Comparison of ENCODE assay signal across 8 cellular contexts in the genomic region with DNA sequence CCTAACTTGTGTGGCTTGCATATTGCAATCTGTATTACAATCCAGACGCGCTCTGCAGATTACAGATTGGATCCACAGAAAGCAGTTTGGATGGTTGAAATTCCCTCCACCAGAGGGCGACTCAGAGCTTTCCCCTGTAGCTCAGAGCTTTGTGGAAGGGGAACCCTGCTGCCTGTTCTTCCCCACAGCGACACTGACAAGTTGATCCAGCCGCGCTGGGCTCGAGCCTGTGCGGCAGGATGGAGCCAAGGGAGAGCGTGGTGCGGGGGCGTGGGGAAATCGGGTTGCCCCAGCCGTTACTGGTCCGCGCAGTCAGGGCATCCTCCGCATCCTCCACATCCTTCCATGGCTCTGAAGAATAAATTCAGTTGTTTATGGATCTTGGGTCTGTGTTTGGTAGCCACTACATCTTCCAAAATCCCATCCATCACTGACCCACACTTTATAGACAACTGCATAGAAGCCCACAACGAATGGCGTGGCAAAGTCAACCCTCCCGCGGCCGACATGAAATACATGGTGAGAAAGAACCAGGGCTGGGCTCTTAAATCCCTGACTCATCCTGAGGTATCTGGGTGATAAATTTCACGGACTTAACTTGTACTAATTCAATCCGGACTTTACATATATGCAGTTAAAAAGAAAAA. TPM values are rescaled to one million over a fixed set of nuclear protein-coding genes. Genes with fewer than 3 reads are reported as not detected.
DNase-seq lines count a peak whose midpoint lies in the region; ATAC-seq and TF ChIP-seq lines count a peak whose summit lies in the region.

A gene with protein sequence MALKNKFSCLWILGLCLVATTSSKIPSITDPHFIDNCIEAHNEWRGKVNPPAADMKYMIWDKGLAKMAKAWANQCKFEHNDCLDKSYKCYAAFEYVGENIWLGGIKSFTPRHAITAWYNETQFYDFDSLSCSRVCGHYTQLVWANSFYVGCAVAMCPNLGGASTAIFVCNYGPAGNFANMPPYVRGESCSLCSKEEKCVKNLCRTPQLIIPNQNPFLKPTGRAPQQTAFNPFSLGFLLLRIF (plus strand): TSS at position 287 of the 647 bp plus-strand sequence. CDS start 59 bp downstream, at position 346.

- POLR2A ChIA-PET in activated naive CD8-positive, alpha-beta T cell treated with anti-CD3 and anti-CD28 coated beads, Interleukin-2, amount 10 ng/mL, durations not matched to agents 7 days and 5 days (lab: Charles Lee): interaction anchor here (0.5 kb wide), 1 partner anchor 600 kb away, joined by 3 read pairs; no protein-coding TSS in a partner anchor

- H2AK5ac ChIP-seq in trophoblast cell (ENCODE audit: low read length): no peak within 1 kb of the TSS

- no peak within 1 kb of the TSS for H2BK12ac ChIP-seq in trophoblast cell (ENCODE audit: low read length)

- no peak within 1 kb of the TSS for H3K27ac Mint-ChIP-seq in activated naive CD8-positive, alpha-beta T cell treated with anti-CD3 and anti-CD28 coated beads, Interleukin-2, amount 10 ng/mL, durations not matched to agents 7 days and 5 days

- WGBS in HUES64: 6% methylated on average over 16 of the region's 23 CpGs
- no CpG with 5 or more reads among the region's 23 CpGs for WGBS in trophoblast cell (ENCODE audit: extremely low coverage, insufficient coverage, insufficient read length)
- 6 to 22% methylated on average over 9 to 23 of the region's 23 CpGs for WGBS in transverse colon (ENCODE audit: low coverage in 1 of 2), 2 donors

- H3K4me1 ChIP-seq in HUES64 (ENCODE audit: insufficient read depth, low read length): peaks cover 7% of the 10 kb centered on the region
- peaks cover 2% of the 10 kb centered on the region for H3K4me1 ChIP-seq in cardiac muscle cell (ENCODE audit: low read depth)
- peaks cover 4 to 5% of the 10 kb centered on the region in 2 experiments for H3K4me1 ChIP-seq in trophoblast cell (ENCODE audit: control insufficient read depth in 1 of 2, insufficient read depth in 2 of 2, low read length in 2 of 2)
- peaks cover 0 to 7% (median 3%) of the 10 kb centered on the region in 4 donors for H3K4me1 ChIP-seq in transverse colon

- TF ChIP-seq EP300 in transverse colon (IDR thresholded peaks at IDR 0.05; ENCODE audit: low read depth): no peak

- peak within 1 kb of the TSS; percentile 42 for H2AFZ ChIP-seq in trophoblast cell (ENCODE audit: insufficient read depth, low read length, poor library complexity)

- DNase-seq in ELF-1 (ENCODE audit: low read depth, low spot score) (peak; percentile 95), SK-N-MC (ENCODE audit: low read depth, low spot score) (peak; percentile 42), cardiac muscle cell (ENCODE audit: low read depth in 1 of 2, low spot score in 1 of 2) (peak; percentile 90 to 94), trophoblast cell (peak; percentile 96 to 100), transverse colon (peak; percentile 87)
- DNase-seq in activated naive CD8-positive, alpha-beta T cell treated with anti-CD3 and anti-CD28 coated beads, Interleukin-2, amount 10 ng/mL, durations not matched to agents 7 days and 5 days: peak; percentile 68

- H3K36me3 ChIP-seq in HUES64 (ENCODE audit: insufficient read depth, low read length) (no peaks in the 10 kb centered on the region), SK-N-MC (ENCODE audit: insufficient read depth, low read length) (no peaks in the 10 kb centered on the region), cardiac muscle cell (no peaks in the 10 kb centered on the region), trophoblast cell (ENCODE audit: control insufficient read depth in 1 of 2, insufficient read depth in 2 of 2, low read length in 2 of 2) (no peaks in the 10 kb centered on the region), transverse colon (no peaks in the 10 kb centered on the region)

- H2BK5ac ChIP-seq in trophoblast cell (ENCODE audit: low read depth, low read length, poor library complexity): no peak within 1 kb of the TSS

- no peaks in the 10 kb centered on the region for H3K9me3 ChIP-seq in HUES64 (ENCODE audit: insufficient read depth, low read depth, low read length)
- no peaks in the 10 kb centered on the region for H3K9me3 ChIP-seq in SK-N-MC (ENCODE audit: low read depth, low read length)
- H3K9me3 ChIP-seq in cardiac muscle cell (ENCODE audit: low read depth): no peaks in the 10 kb centered on the region
- no peaks in the 10 kb centered on the region for H3K9me3 ChIP-seq in trophoblast cell (ENCODE audit: insufficient read depth, low read depth, low read length)
- no peaks in the 10 kb centered on the region for H3K9me3 ChIP-seq in transverse colon

- peak within 1 kb of the TSS; percentile 60 for H3K4me3 ChIP-seq in HUES64 (ENCODE audit: low read length)
- H3K4me3 ChIP-seq in SK-N-MC: no peak within 1 kb of the TSS
- peak within 1 kb of the TSS; percentile 9 for H3K4me3 ChIP-seq in cardiac muscle cell
- peak within 1 kb of the TSS; percentile 59 for H3K4me3 ChIP-seq in trophoblast cell (ENCODE audit: low read depth, low read length)
- H3K4me3 ChIP-seq in transverse colon: peak within 1 kb of the TSS in 2 of 4 donors; percentile 13 to 29

- peak within 1 kb of the TSS; percentile 66 for H3K4me2 ChIP-seq in trophoblast cell (ENCODE audit: low read length)

- peak; percentile 61 for ATAC-seq in GM21526 (IDR thresholded peaks at IDR 0.05; ENCODE audit: low FRiP score, unreplicated experiment)
- ATAC-seq in activated naive CD8-positive, alpha-beta T cell treated with anti-CD3 and anti-CD28 coated beads, Interleukin-2, amount 10 ng/mL, durations not matched to agents 7 days and 5 days (ENCODE audit: low read depth): peak; percentile 74

- no peak within 1 kb of the TSS for H4K91ac ChIP-seq in trophoblast cell (ENCODE audit: low read depth, low read length)

- no peaks in the 10 kb centered on the region for H3K36me3 Mint-ChIP-seq in activated naive CD8-positive, alpha-beta T cell treated with anti-CD3 and anti-CD28 coated beads, Interleukin-2, amount 10 ng/mL, durations not matched to agents 7 days and 5 days

- in situ Hi-C loops in transverse colon (cut with MboI; ENCODE audit: low pct_ligation_motif_present in 1 of 4, low pct_unique_long_range_greater_than_20kb in 1 of 4, low sequenced_read_pairs in 3 of 4): loop anchor here in 2 of 4 donors (10.0 kb wide), 1 partner anchor 170 kb away; no protein-coding TSS in a partner anchor

- no peaks in the 10 kb centered on the region for H3K79me2 ChIP-seq in trophoblast cell (ENCODE audit: control insufficient read depth, insufficient read depth, low read length, poor library complexity)

- intact Hi-C loops in transverse colon (cut with DNase I; ENCODE audit: low total_unique reads): loop anchor here (10.0 kb wide), 1 partner anchor 150 kb away; a partner anchor contains a TSS

- H3K27me3 ChIP-seq in HUES64 (ENCODE audit: insufficient read depth, low read length) (0 out of 2 replicates have a peak, but pooled peaks cover 4% of the 10 kb centered on the region), cardiac muscle cell (no peaks in the 10 kb centered on the region), trophoblast cell (ENCODE audit: insufficient read depth, low read length) (no peaks in the 10 kb centered on the region), transverse colon (no peaks in the 10 kb centered on the region)

- H3K4me1 Mint-ChIP-seq in activated naive CD8-positive, alpha-beta T cell treated with anti-CD3 and anti-CD28 coated beads, Interleukin-2, amount 10 ng/mL, durations not matched to agents 7 days and 5 days: peaks cover 26% of the 10 kb centered on the region

- no peak within 1 kb of the TSS for H2BK120ac ChIP-seq in trophoblast cell (ENCODE audit: insufficient read depth, low read length, poor library complexity)

- H4K8ac ChIP-seq in trophoblast cell (ENCODE audit: low read depth, low read length): no peak within 1 kb of the TSS

- H4K12ac ChIP-seq in trophoblast cell (ENCODE audit: low read depth, low read length): no peak within 1 kb of the TSS

- H3K27ac ChIP-seq in HUES64 (ENCODE audit: low read depth, low read length): no peak within 1 kb of the TSS
- H3K27ac ChIP-seq in SK-N-MC: no peak within 1 kb of the TSS
- H3K27ac ChIP-seq in cardiac muscle cell: no peak within 1 kb of the TSS
- no peak within 1 kb of the TSS for H3K27ac ChIP-seq in trophoblast cell (ENCODE audit: low read depth, low read length)
- no peak within 1 kb of the TSS for H3K27ac ChIP-seq in transverse colon

- no peaks in the 10 kb centered on the region for H3K9me3 Mint-ChIP-seq in activated naive CD8-positive, alpha-beta T cell treated with anti-CD3 and anti-CD28 coated beads, Interleukin-2, amount 10 ng/mL, durations not matched to agents 7 days and 5 days

- H3K4me3 Mint-ChIP-seq in activated naive CD8-positive, alpha-beta T cell treated with anti-CD3 and anti-CD28 coated beads, Interleukin-2, amount 10 ng/mL, durations not matched to agents 7 days and 5 days: peak within 1 kb of the TSS; percentile 76

- no peak within 1 kb of the TSS for H3K4ac ChIP-seq in trophoblast cell (ENCODE audit: low read depth, low read length)

- H3K14ac ChIP-seq in trophoblast cell (ENCODE audit: low read length): no peak within 1 kb of the TSS

- H3K23ac ChIP-seq in trophoblast cell (ENCODE audit: low read length): no peak within 1 kb of the TSS

- peaks cover 2% of the 10 kb centered on the region for H3K79me1 ChIP-seq in trophoblast cell (ENCODE audit: low read length)

- peak within 1 kb of the TSS; percentile 30 for H3K9ac ChIP-seq in HUES64 (ENCODE audit: low read depth, low read length)
- H3K9ac ChIP-seq in SK-N-MC (ENCODE audit: insufficient read length): no peak within 1 kb of the TSS
- peak within 1 kb of the TSS; percentile 29 for H3K9ac ChIP-seq in trophoblast cell (ENCODE audit: low read length)

- TF ChIP-seq CTCF in cardiac muscle cell (IDR thresholded peaks at IDR 0.05; ENCODE audit: low read depth, low read length) (peak; percentile 85), transverse colon (IDR thresholded peaks at IDR 0.05) (peak; percentile 77 to 93 (median 86))

- H3K18ac ChIP-seq in trophoblast cell (ENCODE audit: low read length): no peak within 1 kb of the TSS

- H3K27me3 Mint-ChIP-seq in activated naive CD8-positive, alpha-beta T cell treated with anti-CD3 and anti-CD28 coated beads, Interleukin-2, amount 10 ng/mL, durations not matched to agents 7 days and 5 days: peaks cover 32% of the 10 kb centered on the region

- TF ChIP-seq POLR2A in transverse colon (IDR thresholded peaks at IDR 0.05): no peak

RNA-seq across cellular contexts. Expression of the gene that starts here (rescaled TPM):
- 56.1 TPM for polyA plus RNA-seq in HUES64 (2013, experiment 1 of 2)
- 44.8 TPM for polyA plus RNA-seq in HUES64 (2013, experiment 2 of 2)
- total RNA-seq in activated naive CD8-positive, alpha-beta T cell treated with anti-CD3 and anti-CD28 coated beads, Interleukin-2, amount 10 ng/mL, durations not matched to agents 7 days and 5 days: not detected
- total RNA-seq in cardiac muscle cell (not detected in 2 replicates), transverse colon (not detected)
- not detected in 2 replicates for polyA plus RNA-seq in cardiac muscle cell
- not detected in 2 replicates for polyA plus RNA-seq in trophoblast cell (2013)

Comparison
In these comparisons a context has a peak if more than half of its experiments do, and no peak if none do; other contexts are left out.
1. Peak in DNase-seq and ATAC-seq in activated naive CD8-positive, alpha-beta T cell treated with anti-CD3 and anti-CD28 coated beads, Interleukin-2, amount 10 ng/mL, durations not matched to agents 7 days and 5 days; RNA of the gene not detected or under 1 TPM.
2. Peak in DNase-seq and H3K4me3 ChIP-seq in cardiac muscle cell; RNA of the gene not detected or under 1 TPM.
3. Peak in DNase-seq in transverse colon; RNA of the gene not detected or under 1 TPM.
4. DNase-seq: peak in every context shown above with its lines; median percentile 98 in trophoblast cell; 95 in ELF-1; 92 in cardiac muscle cell; 87 in transverse colon; 68 in activated naive CD8-positive, alpha-beta T cell treated with anti-CD3 and anti-CD28 coated beads, Interleukin-2, amount 10 ng/mL, durations not matched to agents 7 days and 5 days; 42 in SK-N-MC.